11 cellular contexts compared by ENCODE assay signal in genomic region chr6:149127212-149127611, GRCh38.
A peak's percentile ranks its signal among the peaks of the same experiment; 100 is the strongest.
DNase-seq lines count a peak whose midpoint lies in the region; ATAC-seq and TF ChIP-seq lines count a peak whose summit lies in the region.
"Had no signal": no experiment of that assay in that cellular context is flagged by ENCODE, and none has a peak within 500 bp of the region (broad histone marks: within the 10 kb centered on the region; RNA-seq: fewer than 3 reads in every experiment).

No MANE protein-coding gene starts in this region.

- CTCF ChIA-PET in activated CD8-positive, alpha-beta T cell treated with anti-CD3 and anti-CD28 coated beads for 36 hours (lab: Charles Lee), result interaction anchor here (1.2 to 1.9 kb wide), 4 partner anchors 12 to 32 kb away, joined by 3 to 8 read pairs (median 4); no protein-coding TSS in a partner anchor

- intact Hi-C loops in activated CD8-positive, alpha-beta T cell treated with anti-CD3 and anti-CD28 coated beads for 36 hours (cut with micrococcal nuclease), result no loop called here
- intact Hi-C loops in CD14-positive monocyte (cut with micrococcal nuclease), result no loop called here

- H3K36me3 Mint-ChIP-seq in activated CD8-positive, alpha-beta T cell treated with anti-CD3 and anti-CD28 coated beads for 36 hours (ENCODE audit: low read depth), result peaks cover 14% of the 10 kb centered on the region
- H3K36me3 Mint-ChIP-seq in CD14-positive monocyte, result no peaks in the 10 kb centered on the region
- H3K36me3 Mint-ChIP-seq: neural progenitor cell had no signal

- ATAC-seq in activated CD8-positive, alpha-beta T cell treated with anti-CD3 and anti-CD28 coated beads for 36 hours, result no peak
- no peak for ATAC-seq in GM18498 (IDR thresholded peaks at IDR 0.05; ENCODE audit: unreplicated experiment)

- peaks cover 59% of the 10 kb centered on the region for H3K4me1 Mint-ChIP-seq in activated CD8-positive, alpha-beta T cell treated with anti-CD3 and anti-CD28 coated beads for 36 hours (ENCODE audit: low read depth)
- peaks cover 28% of the 10 kb centered on the region for H3K4me1 Mint-ChIP-seq in CD14-positive monocyte

- H3K4me3 Mint-ChIP-seq in activated CD8-positive, alpha-beta T cell treated with anti-CD3 and anti-CD28 coated beads for 36 hours, result no peak overlapping the region
- no peak overlapping the region for H3K4me3 Mint-ChIP-seq in CD14-positive monocyte
- H3K4me3 Mint-ChIP-seq: neural progenitor cell had no signal

- POLR2A ChIA-PET in activated CD8-positive, alpha-beta T cell treated with anti-CD3 and anti-CD28 coated beads for 36 hours (lab: Charles Lee), result no interaction called here

- H3K9me3 Mint-ChIP-seq in activated CD8-positive, alpha-beta T cell treated with anti-CD3 and anti-CD28 coated beads for 36 hours, result peaks cover 24% of the 10 kb centered on the region
- H3K9me3 Mint-ChIP-seq in CD14-positive monocyte, result no peaks in the 10 kb centered on the region

- peak; percentile 50 for DNase-seq in AG10803 (ENCODE audit: low read depth)
- DNase-seq in ELR (ENCODE audit: low read depth), result peak; percentile 64
- no peak for DNase-seq in activated CD8-positive, alpha-beta T cell treated with anti-CD3 and anti-CD28 coated beads for 36 hours
- DNase-seq in fibroblast of the conjunctiva (ENCODE audit: low read depth), result peak; percentile 17
- no peak for DNase-seq in iPS-NIHi11 (ENCODE audit: low spot score)
- no peak for DNase-seq in HT-29 (ENCODE audit: low spot score)
- no peak for DNase-seq in CD14-positive monocyte (ENCODE audit: low spot score)
- DNase-seq: OCI-M1, substantia nigra had no signal

- H3K4me3 ChIP-seq in AG10803 (ENCODE audit: low read length), result no peak overlapping the region
- H3K4me3 ChIP-seq: neural progenitor cell had no signal

- TF ChIP-seq CTCF in AG10803 (conservative IDR thresholded peaks at IDR 0.05; ENCODE audit: low read length), result no peak
- TF ChIP-seq CTCF in activated CD8-positive, alpha-beta T cell treated with anti-CD3 and anti-CD28 coated beads for 36 hours (IDR thresholded peaks at IDR 0.05), result no peak
- no peak for TF ChIP-seq CTCF in CD14-positive monocyte (IDR thresholded peaks at IDR 0.05)

- H3K27me3 Mint-ChIP-seq in activated CD8-positive, alpha-beta T cell treated with anti-CD3 and anti-CD28 coated beads for 36 hours, result no peaks in the 10 kb centered on the region
- peaks cover 0 to 3% (median 0%) of the 10 kb centered on the region in 3 donors for H3K27me3 Mint-ChIP-seq in CD14-positive monocyte (ENCODE audit: low read depth in 3 of 3)

- peak overlapping the region; percentile 26 for H3K27ac Mint-ChIP-seq in activated CD8-positive, alpha-beta T cell treated with anti-CD3 and anti-CD28 coated beads for 36 hours
- H3K27ac Mint-ChIP-seq in CD14-positive monocyte, result no peak overlapping the region
- H3K27ac Mint-ChIP-seq: neural progenitor cell had no signal

Comparison
In these comparisons a context has a peak if more than half of its experiments do, and no peak if none do; other contexts are left out.
1. DNase-seq: peak in AG10803 (single experiment), ELR (single experiment) and fibroblast of the conjunctiva (single experiment); none in activated CD8-positive, alpha-beta T cell treated with anti-CD3 and anti-CD28 coated beads for 36 hours (single experiment), iPS-NIHi11 (single experiment), HT-29 (single experiment) and CD14-positive monocyte (single experiment).